Comparison of ENCODE assay signal across 1 cellular context in the genomic region with DNA sequence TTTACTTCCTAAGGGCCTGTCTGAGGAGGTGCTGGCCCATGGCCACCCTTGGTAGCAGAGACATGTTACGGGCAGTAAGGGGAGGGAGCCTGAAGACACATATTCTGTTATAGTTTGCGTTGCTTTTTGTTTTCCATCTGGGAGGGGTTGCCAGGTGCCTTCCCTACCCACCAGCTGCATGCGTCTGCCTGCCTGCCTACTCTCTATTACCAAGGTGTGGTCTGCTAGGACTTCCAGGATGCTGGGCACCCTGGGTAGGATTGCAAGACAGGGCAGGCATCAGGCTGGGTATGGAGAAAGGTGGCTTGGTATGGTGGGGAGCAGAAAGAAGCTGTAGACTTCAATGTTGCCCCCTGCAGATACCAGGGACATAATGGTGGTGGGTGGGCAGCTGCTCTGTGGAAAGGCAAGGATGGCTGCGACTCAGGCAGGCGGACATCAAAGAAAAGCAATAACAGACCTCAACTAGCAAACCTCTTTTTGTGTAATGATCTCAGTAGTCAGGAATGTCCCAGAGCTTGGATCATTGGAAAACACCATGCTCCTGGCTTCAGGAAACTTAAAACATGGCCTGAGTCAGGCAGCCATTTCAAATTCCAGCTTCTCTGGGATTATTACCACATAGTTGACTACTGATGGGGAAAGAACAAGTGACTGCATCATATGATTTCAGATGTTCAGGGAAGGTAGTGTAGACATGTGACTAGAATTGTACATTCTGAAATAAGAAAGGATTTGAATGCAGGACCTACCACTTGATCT.
TF ChIP-seq lines count a peak whose summit lies in the region.

No MANE protein-coding gene starts in this region.

TF ChIP-seq in HCT116, 20 proteins besides CTCF, POLR2A, EP300 and RAD21 (continued from another document):
- TF ChIP-seq, protein P1, sequence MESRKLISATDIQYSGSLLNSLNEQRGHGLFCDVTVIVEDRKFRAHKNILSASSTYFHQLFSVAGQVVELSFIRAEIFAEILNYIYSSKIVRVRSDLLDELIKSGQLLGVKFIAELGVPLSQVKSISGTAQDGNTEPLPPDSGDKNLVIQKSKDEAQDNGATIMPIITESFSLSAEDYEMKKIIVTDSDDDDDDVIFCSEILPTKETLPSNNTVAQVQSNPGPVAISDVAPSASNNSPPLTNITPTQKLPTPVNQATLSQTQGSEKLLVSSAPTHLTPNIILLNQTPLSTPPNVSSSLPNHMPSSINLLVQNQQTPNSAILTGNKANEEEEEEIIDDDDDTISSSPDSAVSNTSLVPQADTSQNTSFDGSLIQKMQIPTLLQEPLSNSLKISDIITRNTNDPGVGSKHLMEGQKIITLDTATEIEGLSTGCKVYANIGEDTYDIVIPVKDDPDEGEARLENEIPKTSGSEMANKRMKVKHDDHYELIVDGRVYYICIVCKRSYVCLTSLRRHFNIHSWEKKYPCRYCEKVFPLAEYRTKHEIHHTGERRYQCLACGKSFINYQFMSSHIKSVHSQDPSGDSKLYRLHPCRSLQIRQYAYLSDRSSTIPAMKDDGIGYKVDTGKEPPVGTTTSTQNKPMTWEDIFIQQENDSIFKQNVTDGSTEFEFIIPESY (IDR thresholded peaks at IDR 0.05; ENCODE audit: extremely low read depth, insufficient replicate concordance, low read length): no peak
- no peak for TF ChIP-seq FOSL1 (IDR thresholded peaks at IDR 0.05; ENCODE audit: low read depth)
- TF ChIP-seq JUND (IDR thresholded peaks at IDR 0.05): no peak
- TF ChIP-seq ZFX (IDR thresholded peaks at IDR 0.05): no peak
- TF ChIP-seq ELF1 (IDR thresholded peaks at IDR 0.05; ENCODE audit: borderline replicate concordance, low read depth): no peak
- TF ChIP-seq EZH2 (IDR thresholded peaks at IDR 0.05): no peak
- no peak for TF ChIP-seq ZNF274 (IDR thresholded peaks at IDR 0.05; ENCODE audit: low read depth, low read length)
- no peak for TF ChIP-seq CBX3 (IDR thresholded peaks at IDR 0.05; ENCODE audit: low read depth)
- no peak for TF ChIP-seq SIN3A (IDR thresholded peaks at IDR 0.05; ENCODE audit: low read depth)
- no peak for TF ChIP-seq SRF (IDR thresholded peaks at IDR 0.05; ENCODE audit: low read depth)
